Comparison of ENCODE assay signal across 24 cellular contexts in genomic region chr16:85927938-85928337, GRCh38. TPM values are rescaled to one million over a fixed set of nuclear protein-coding genes. Genes with fewer than 3 reads are reported as not detected.
A peak's percentile ranks its signal among the peaks of the same experiment; 100 is the strongest.
DNase-seq lines count a peak whose midpoint lies in the region; ATAC-seq and TF ChIP-seq lines count a peak whose summit lies in the region.
"Had no signal": no experiment of that assay in that cellular context is flagged by ENCODE, and none has a peak within 500 bp of the region (broad histone marks: within the 10 kb centered on the region; RNA-seq: fewer than 3 reads in every experiment).

No MANE protein-coding gene starts in this region.

- TF ChIP-seq CTCF in HL-60 (IDR thresholded peaks at IDR 0.05; ENCODE audit: insufficient read depth, low read length) (no peak), upper lobe of right lung (IDR thresholded peaks at IDR 0.05) (no peak)

- no peak overlapping the region for H3K4me3 ChIP-seq in HL-60 (replicated peaks; ENCODE audit: insufficient read depth, low read length)
- H3K4me3 ChIP-seq in neuronal stem cell (ENCODE audit: low read length in 2 of 2), result no peak overlapping the region
- H3K4me3 ChIP-seq in upper lobe of right lung, result no peak overlapping the region
- H3K4me3 ChIP-seq: A549, lung had no signal

- H3K4me1 ChIP-seq in neuronal stem cell (ENCODE audit: control insufficient read depth in 2 of 2, insufficient read depth in 1 of 2, low read depth in 1 of 2, low read length in 2 of 2) (peaks cover 0 to 15% of the 10 kb centered on the region in 2 donors), upper lobe of right lung (peaks cover 27% of the 10 kb centered on the region)
- H3K4me1 ChIP-seq: A549, BE2C had no signal

- peaks cover 6% of the 10 kb centered on the region for H3K36me3 Mint-ChIP-seq in activated CD4-positive, alpha-beta T cell treated with anti-CD3 and anti-CD28 coated beads for 36 hours (ENCODE audit: low read depth)
- H3K36me3 Mint-ChIP-seq in activated naive CD8-positive, alpha-beta T cell, result peaks cover 3% of the 10 kb centered on the region
- H3K36me3 Mint-ChIP-seq in activated CD4-positive, alpha-beta T cell treated with anti-CD3 and anti-CD28 coated beads, Interleukin-2, amount 10 ng/mL, durations not matched to agents 24 days and 14 days (ENCODE audit: low read depth), result peaks cover 9% of the 10 kb centered on the region

- no peak overlapping the region for H3K4me2 ChIP-seq in neuronal stem cell (ENCODE audit: insufficient read depth, low read length, poor library complexity, severe bottlenecking)
- H3K4me2 ChIP-seq: A549 had no signal

- intact Hi-C loops in activated CD4-positive, alpha-beta T cell treated with anti-CD3 and anti-CD28 coated beads for 36 hours (cut with DNase I, micrococcal nuclease), result no loop called here
- intact Hi-C loops in upper lobe of right lung (cut with DNase I), result no loop called here
- intact Hi-C loops in activated CD4-positive, alpha-beta T cell treated with anti-CD3 and anti-CD28 coated beads, Interleukin-2, amount 10 ng/mL, durations not matched to agents 24 days and 14 days (cut with micrococcal nuclease), result no loop called here

- CTCF ChIA-PET in activated CD4-positive, alpha-beta T cell treated with anti-CD3 and anti-CD28 coated beads for 36 hours (lab: Charles Lee), result interaction anchor here (0.6 to 1.5 kb wide), 3 partner anchors 16 to 107 kb away, joined by 3 to 6 read pairs (median 3); no protein-coding TSS in a partner anchor
- CTCF ChIA-PET in HEK293T (lab: Yijun Ruan, JAX), result no interaction called here

- no peak for DNase-seq in activated CD4-positive, alpha-beta T cell treated with anti-CD3 and anti-CD28 coated beads for 36 hours
- DNase-seq in activated CD4-positive, alpha-beta T cell treated with anti-CD3 and anti-CD28 coated beads for 4 hours, result no peak
- DNase-seq in HL-60 (ENCODE audit: low read depth in 1 of 2, low spot score in 1 of 2) (no peak), neuronal stem cell (ENCODE audit: low spot score) (no peak), upper lobe of right lung (no peak), HEK293T (ENCODE audit: extremely low spot score) (no peak)
- DNase-seq in activated CD4-positive, alpha-beta T cell treated with anti-CD3 and anti-CD28 coated beads, Interleukin-2, amount 10 ng/mL, durations not matched to agents 24 days and 14 days, result no peak
- DNase-seq: activated CD4-positive, alpha-beta T cell treated with anti-CD3 and anti-CD28 coated beads for 48 hours; BE2C; brain microvascular endothelial cell; Caco-2; kidney glomerular epithelial cell; NCI-H1436; NCI-H526 treated with DMSO at 0.1 percent for 48 hours; occipital lobe; small intestine; stimulated activated CD4-positive, alpha-beta T cell treated with anti-CD3 and anti-CD28 coated beads, Interleukin-2, amount 100 ng/mL, for 24 hours; T-helper 1 cell had no signal

- H3K27me3 ChIP-seq in HL-60 (ENCODE audit: insufficient read depth, poor library complexity, severe bottlenecking) (no peaks in the 10 kb centered on the region), neuronal stem cell (ENCODE audit: control insufficient read depth in 3 of 3, insufficient read depth in 3 of 3, low read depth in 1 of 3, low read length in 3 of 3) (peaks cover 0 to 38% (median 0%) of the 10 kb centered on the region in 3 experiments), upper lobe of right lung (peaks cover 5% of the 10 kb centered on the region)

- peaks cover 6% of the 10 kb centered on the region for H3K27me3 Mint-ChIP-seq in activated CD4-positive, alpha-beta T cell treated with anti-CD3 and anti-CD28 coated beads for 36 hours
- no peaks in the 10 kb centered on the region for H3K27me3 Mint-ChIP-seq in activated naive CD8-positive, alpha-beta T cell
- H3K27me3 Mint-ChIP-seq in activated CD4-positive, alpha-beta T cell treated with anti-CD3 and anti-CD28 coated beads, Interleukin-2, amount 10 ng/mL, durations not matched to agents 24 days and 14 days, result no peaks in the 10 kb centered on the region

- H3K4ac ChIP-seq in neuronal stem cell (ENCODE audit: low read length), result no peak overlapping the region

- H2BK5ac ChIP-seq in neuronal stem cell (ENCODE audit: low read length), result no peak overlapping the region

- no peak overlapping the region for H3K14ac ChIP-seq in neuronal stem cell (ENCODE audit: low read length)

- H2BK12ac ChIP-seq in neuronal stem cell (ENCODE audit: low read length), result no peak overlapping the region

- H3K9me3 Mint-ChIP-seq in activated CD4-positive, alpha-beta T cell treated with anti-CD3 and anti-CD28 coated beads for 36 hours (ENCODE audit: low read depth), result no peaks in the 10 kb centered on the region
- H3K9me3 Mint-ChIP-seq in activated naive CD8-positive, alpha-beta T cell (ENCODE audit: low read depth), result no peaks in the 10 kb centered on the region
- H3K9me3 Mint-ChIP-seq in activated CD4-positive, alpha-beta T cell treated with anti-CD3 and anti-CD28 coated beads, Interleukin-2, amount 10 ng/mL, durations not matched to agents 24 days and 14 days, result no peaks in the 10 kb centered on the region

- WGBS in neuronal stem cell (ENCODE audit: extremely low coverage in 2 of 2, insufficient read length in 2 of 2, insufficient replicate concordance in 1 of 2), 2 donors, result no CpG with 5 or more reads among the region's 8 CpGs

- no peak for ATAC-seq in activated CD4-positive, alpha-beta T cell treated with anti-CD3 and anti-CD28 coated beads for 36 hours
- no peak for ATAC-seq in upper lobe of right lung
- ATAC-seq: A549, HepG2 had no signal

- H3K9ac ChIP-seq in neuronal stem cell (ENCODE audit: low read depth, low read length, poor library complexity), result no peak overlapping the region

- POLR2A ChIA-PET in activated CD4-positive, alpha-beta T cell treated with anti-CD3 and anti-CD28 coated beads for 36 hours (lab: Charles Lee), result no interaction called here
- POLR2A ChIA-PET in HEK293T (lab: Yijun Ruan, JAX), result no interaction called here

- H2AK5ac ChIP-seq in neuronal stem cell (ENCODE audit: low read depth, low read length), result no peak overlapping the region

- no peak overlapping the region for H4K8ac ChIP-seq in neuronal stem cell (ENCODE audit: low read depth, low read length)

- H4K91ac ChIP-seq in neuronal stem cell (ENCODE audit: low read depth, low read length, poor library complexity), result no peak overlapping the region

- H3K27ac ChIP-seq in HL-60 (replicated peaks) (peak overlapping the region; percentile 50), neuronal stem cell (replicated peaks; ENCODE audit: low read length) (no peak overlapping the region), upper lobe of right lung (no peak overlapping the region)
- H3K27ac ChIP-seq: A549, brain microvascular endothelial cell had no signal

- H3K4me3 Mint-ChIP-seq in activated CD4-positive, alpha-beta T cell treated with anti-CD3 and anti-CD28 coated beads for 36 hours, result peak overlapping the region; percentile 51
- H3K4me3 Mint-ChIP-seq in activated naive CD8-positive, alpha-beta T cell, result no peak overlapping the region
- H3K4me3 Mint-ChIP-seq in activated CD4-positive, alpha-beta T cell treated with anti-CD3 and anti-CD28 coated beads, Interleukin-2, amount 10 ng/mL, durations not matched to agents 24 days and 14 days, result no peak overlapping the region

- H3K9me3 ChIP-seq in neuronal stem cell (replicated peaks in 1 of 2; ENCODE audit: control insufficient read depth in 2 of 2, insufficient read depth in 1 of 2, low read depth in 1 of 2, low read length in 2 of 2) (no peaks in the 10 kb centered on the region), upper lobe of right lung (no peaks in the 10 kb centered on the region)
- H3K9me3 ChIP-seq: A549, BE2C, Caco-2 had no signal

- no peak overlapping the region for H2BK15ac ChIP-seq in neuronal stem cell (ENCODE audit: low read length)

- H3K79me1 ChIP-seq in neuronal stem cell (ENCODE audit: low read depth, low read length), result no peaks in the 10 kb centered on the region

- H3K18ac ChIP-seq in neuronal stem cell (ENCODE audit: low read length), result peak overlapping the region; percentile 38

- H3K27ac Mint-ChIP-seq in activated CD4-positive, alpha-beta T cell treated with anti-CD3 and anti-CD28 coated beads for 36 hours, result peak overlapping the region; percentile 37
- peak overlapping the region; percentile 78 for H3K27ac Mint-ChIP-seq in activated naive CD8-positive, alpha-beta T cell
- no peak overlapping the region for H3K27ac Mint-ChIP-seq in activated CD4-positive, alpha-beta T cell treated with anti-CD3 and anti-CD28 coated beads, Interleukin-2, amount 10 ng/mL, durations not matched to agents 24 days and 14 days

- no peak overlapping the region for H2AFZ ChIP-seq in neuronal stem cell (ENCODE audit: low read length)

- H2BK120ac ChIP-seq in neuronal stem cell (ENCODE audit: low read depth, low read length), result no peak overlapping the region

- no peak overlapping the region for H3K23ac ChIP-seq in neuronal stem cell (ENCODE audit: low read depth, low read length, poor library complexity)

- H3K4me1 Mint-ChIP-seq in activated CD4-positive, alpha-beta T cell treated with anti-CD3 and anti-CD28 coated beads for 36 hours, result peaks cover 52% of the 10 kb centered on the region
- H3K4me1 Mint-ChIP-seq in activated naive CD8-positive, alpha-beta T cell (ENCODE audit: low read depth), result peaks cover 46% of the 10 kb centered on the region
- H3K4me1 Mint-ChIP-seq in activated CD4-positive, alpha-beta T cell treated with anti-CD3 and anti-CD28 coated beads, Interleukin-2, amount 10 ng/mL, durations not matched to agents 24 days and 14 days, result peaks cover 33% of the 10 kb centered on the region

- H3K36me3 ChIP-seq in neuronal stem cell (replicated peaks in 1 of 2; ENCODE audit: control insufficient read depth in 2 of 2, insufficient read depth in 2 of 2, low read length in 2 of 2), result no peaks in the 10 kb centered on the region
- no peaks in the 10 kb centered on the region for H3K36me3 ChIP-seq in upper lobe of right lung
- H3K36me3 ChIP-seq: BE2C, brain microvascular endothelial cell had no signal

TF ChIP-seq in HEK293T, 16 proteins besides CTCF, POLR2A, EP300 and RAD21 (continues in another document):
- TF ChIP-seq NFRKB (IDR thresholded peaks at IDR 0.05), result no peak
- TF ChIP-seq ARNT (IDR thresholded peaks at IDR 0.05), result no peak
- no peak for TF ChIP-seq PKNOX1 (IDR thresholded peaks at IDR 0.05)
- TF ChIP-seq SUZ12 (IDR thresholded peaks at IDR 0.05), result no peak
- TF ChIP-seq L3MBTL2 (conservative IDR thresholded peaks at IDR 0.05), result no peak

RNA-seq across cellular contexts. Expression of gene IRF8, which starts 29.0 kb away (rescaled TPM):
- 100 to 1,000 TPM; 227 to 250 TPM for total RNA-seq in activated CD4-positive, alpha-beta T cell treated with anti-CD3 and anti-CD28 coated beads for 36 hours
- polyA plus RNA-seq in neuronal stem cell (2013, experiment 1 of 2), result 1.3 TPM
- polyA plus RNA-seq in neuronal stem cell (2013, experiment 2 of 2), result 1.5 TPM
- 43.1 TPM for total RNA-seq in upper lobe of right lung
- total RNA-seq in activated CD4-positive, alpha-beta T cell treated with anti-CD3 and anti-CD28 coated beads, Interleukin-2, amount 10 ng/mL, durations not matched to agents 24 days and 14 days, result 235 and 248 TPM in 2 replicates
- total RNA-seq: chondrocyte, Daoy, HepG2 had no signal
- polyA plus RNA-seq: HepG2 had no signal
